ENCODE assay signal across 14 cellular contexts in genomic region chr12:93727195-93727811, GRCh38. TPM values are rescaled to one million over a fixed set of nuclear protein-coding genes. Genes with fewer than 3 reads are reported as not detected.
DNase-seq lines count a peak whose midpoint lies in the region; ATAC-seq, FAIRE-seq and TF ChIP-seq lines count a peak whose summit lies in the region.
"Had no signal": no experiment of that assay in that cellular context is flagged by ENCODE, and none has a peak within 500 bp of the region (broad histone marks: within the 10 kb centered on the region; RNA-seq: fewer than 3 reads in every experiment).

No MANE protein-coding gene starts in this region.

- in situ Hi-C loops in brain microvascular endothelial cell (cut with HindIII; ENCODE audit: low pct_ligation_motif_present, low sequenced_read_pairs): no loop called here

- H2AFZ ChIP-seq in H9 (ENCODE audit: low read length): no peak overlapping the region

- DNase-seq in GM18507 (ENCODE audit: extremely low spot score, insufficient read length, low read depth) (no peak), C1 segment of cervical spinal cord (lab: John Stamatoyannopoulos, UW) (no peak), brain microvascular endothelial cell (no peak), NCI-H524 (lab: John Stamatoyannopoulos, UW) (no peak), H9 (no peak)
- DNase-seq: activated naive CD4-positive, alpha-beta T cell treated with anti-CD3 and anti-CD28 coated beads for 36 hours; NCI-H524 treated with DMSO at 0.1 percent for 48 hours; SHP77 treated with DMSO at 0.1 percent for 48 hours; stimulated activated naive CD4-positive, alpha-beta T cell had no signal

- no peaks in the 10 kb centered on the region for H3K27me3 ChIP-seq in gastroesophageal sphincter
- H3K27me3 ChIP-seq in rectal smooth muscle tissue (ENCODE audit: control insufficient read depth, insufficient read depth, low read length): no peaks in the 10 kb centered on the region
- H3K27me3 ChIP-seq in brain microvascular endothelial cell (replicated peaks): no peaks in the 10 kb centered on the region
- no peaks in the 10 kb centered on the region for H3K27me3 ChIP-seq in H9 (ENCODE audit: insufficient read depth, low read length)
- H3K27me3 ChIP-seq: BLaER1 had no signal

- no peak overlapping the region for H3K9ac ChIP-seq in rectal smooth muscle tissue (ENCODE audit: low read length)
- no peak overlapping the region for H3K9ac ChIP-seq in H9 (ENCODE audit: extremely low read depth, insufficient read length, low read length)
- H3K9ac ChIP-seq: BLaER1 had no signal

- no peaks in the 10 kb centered on the region for H3K27me3 Mint-ChIP-seq in H9 (ENCODE audit: low read depth)
- H3K27me3 Mint-ChIP-seq: memory B cell had no signal

- H3K9me3 Mint-ChIP-seq in H9: peaks cover 3 to 6% of the 10 kb centered on the region in 2 experiments; a peak in 3 of 5 replicates

- no peak overlapping the region for H4K8ac ChIP-seq in H9 (replicated peaks; ENCODE audit: insufficient read length, low read depth, low read length)

- no peak overlapping the region for H3K4me3 Mint-ChIP-seq in H9
- H3K4me3 Mint-ChIP-seq: activated naive CD4-positive, alpha-beta T cell treated with anti-CD3 and anti-CD28 coated beads for 36 hours; memory B cell had no signal

- H3K9me3 ChIP-seq in gastroesophageal sphincter: no peaks in the 10 kb centered on the region
- no peaks in the 10 kb centered on the region for H3K9me3 ChIP-seq in H9 (ENCODE audit: control insufficient read depth, low read depth, low read length)

- H2BK20ac ChIP-seq in H9 (ENCODE audit: low read depth, low read length, poor library complexity, severe bottlenecking): no peak overlapping the region

- no peak overlapping the region for H3K18ac ChIP-seq in H9 (ENCODE audit: insufficient read length, low read depth, low read length)

- H3K4me1 Mint-ChIP-seq in H9: peaks cover 9 to 12% of the 10 kb centered on the region in 2 experiments

- H3K56ac ChIP-seq in H9 (ENCODE audit: insufficient read length, low read depth, low read length): no peak overlapping the region

- H3K14ac ChIP-seq in H9 (ENCODE audit: insufficient read depth, low read length): no peak overlapping the region

- no peak overlapping the region for H2BK120ac ChIP-seq in H9 (ENCODE audit: low read depth, low read length, poor library complexity, severe bottlenecking)

- FAIRE-seq in GM18507 (lab: Jason Lieb, UNC): peak; percentile 5

- H2BK5ac ChIP-seq in H9 (ENCODE audit: insufficient read length, low read length): no peak overlapping the region

- no peak for TF ChIP-seq POLR2A in gastroesophageal sphincter (IDR thresholded peaks at IDR 0.05)

- no peak overlapping the region for H3T11ph ChIP-seq in H9 (ENCODE audit: low read length)

- H4K91ac ChIP-seq in H9 (ENCODE audit: insufficient read length, low read depth, low read length): no peak overlapping the region

- H3K79me2 ChIP-seq in H9 (ENCODE audit: insufficient read depth, low read length): no peaks in the 10 kb centered on the region

- H3K4me1 ChIP-seq in gastroesophageal sphincter (peaks cover 0 to 12% (median 3%) of the 10 kb centered on the region in 3 donors), rectal smooth muscle tissue (ENCODE audit: control insufficient read depth, insufficient read depth, low read length) (peaks cover 3% of the 10 kb centered on the region), H9 (ENCODE audit: insufficient read depth, low read length) (0 out of 2 replicates have a peak, but pooled peaks cover 2% of the 10 kb centered on the region)
- H3K4me1 ChIP-seq: BLaER1 had no signal

- H4K20me1 ChIP-seq in H9 (ENCODE audit: control insufficient read depth, insufficient read depth, insufficient read length): no peaks in the 10 kb centered on the region
- H4K20me1 ChIP-seq: BLaER1 had no signal

- H3K23me2 ChIP-seq in H9 (ENCODE audit: insufficient read length, low read depth, low read length, poor library complexity, severe bottlenecking): no peaks in the 10 kb centered on the region

- no peak overlapping the region for H2BK15ac ChIP-seq in H9 (ENCODE audit: low read depth, low read length)

- TF ChIP-seq CTCF in gastroesophageal sphincter (IDR thresholded peaks at IDR 0.05): no peak
- no peak for TF ChIP-seq CTCF in brain microvascular endothelial cell (IDR thresholded peaks at IDR 0.05; ENCODE audit: low read depth, low read length, missing control alignments)
- no peak for TF ChIP-seq CTCF in H9 (conservative IDR thresholded peaks at IDR 0.05)

- no peak overlapping the region for H4K5ac ChIP-seq in H9 (ENCODE audit: insufficient read length, low read depth, low read length)

- peaks cover 1 to 6% (median 3%) of the 10 kb centered on the region in 3 experiments; a peak in 5 of 7 replicates for H3K36me3 Mint-ChIP-seq in H9 (ENCODE audit: insufficient read depth in 1 of 3, low read depth in 3 of 3)

- H3K79me1 ChIP-seq in H9 (ENCODE audit: insufficient read depth, low read depth, low read length, poor library complexity, severe bottlenecking): no peaks in the 10 kb centered on the region

- H2AK5ac ChIP-seq in H9 (ENCODE audit: insufficient read length, low read length): no peak overlapping the region

- H3K4me2 ChIP-seq in H9 (ENCODE audit: insufficient read depth, insufficient read length, low read length): no peak overlapping the region
- H3K4me2 ChIP-seq: BLaER1 had no signal

- H3K36me3 ChIP-seq in gastroesophageal sphincter: no peaks in the 10 kb centered on the region
- no peaks in the 10 kb centered on the region for H3K36me3 ChIP-seq in rectal smooth muscle tissue (ENCODE audit: control insufficient read depth, insufficient read depth, low read length)
- H3K36me3 ChIP-seq in brain microvascular endothelial cell (replicated peaks): no peaks in the 10 kb centered on the region
- H3K36me3 ChIP-seq: BLaER1 had no signal

- H3K4ac ChIP-seq in H9 (ENCODE audit: low read depth, low read length): no peak overlapping the region

- H3K4me3 ChIP-seq in gastroesophageal sphincter: no peak overlapping the region
- no peak overlapping the region for H3K4me3 ChIP-seq in rectal smooth muscle tissue (ENCODE audit: low read length)
- H3K4me3 ChIP-seq in brain microvascular endothelial cell (ENCODE audit: low read depth, low read length): no peak overlapping the region
- H3K4me3 ChIP-seq: BLaER1 had no signal

- 57 to 65% methylated on average over 2 of the region's 3 CpGs for WGBS in gastroesophageal sphincter (ENCODE audit: low coverage in 1 of 2), 2 donors
- no CpG with 5 or more reads among the region's 3 CpGs for WGBS in H9 (ENCODE audit: extremely low coverage, insufficient read length, low lambda C conversion rate)

- no peak overlapping the region for H3K27ac Mint-ChIP-seq in H9
- H3K27ac Mint-ChIP-seq: activated naive CD4-positive, alpha-beta T cell treated with anti-CD3 and anti-CD28 coated beads for 36 hours; memory B cell had no signal

- no peak overlapping the region for H3K23ac ChIP-seq in H9 (ENCODE audit: insufficient read length, low read depth, low read length)

- ATAC-seq in HG03108 (IDR thresholded peaks at IDR 0.05; ENCODE audit: unreplicated experiment): peak; percentile 56
- ATAC-seq in gastroesophageal sphincter: peak; percentile 53

- peak; percentile 55 for TF ChIP-seq EP300 in gastroesophageal sphincter (IDR thresholded peaks at IDR 0.05)

- H2BK12ac ChIP-seq in H9 (ENCODE audit: insufficient read length, low read depth, low read length): no peak overlapping the region

- H3K27ac ChIP-seq in gastroesophageal sphincter (peak overlapping the region in 3 of 4 donors; percentile 6 to 56 (median 10)), rectal smooth muscle tissue (ENCODE audit: low read depth, low read length) (peak overlapping the region; percentile 64), brain microvascular endothelial cell (no peak overlapping the region), H9 (ENCODE audit: insufficient read length, low read depth, low read length) (no peak overlapping the region)
- H3K27ac ChIP-seq: BLaER1 had no signal

RNA-seq across cellular contexts. Expression of gene CRADD, which starts 50.1 kb away (rescaled TPM):
- total RNA-seq in gastroesophageal sphincter (10 to 100 TPM; 11.8 to 49.5 (median 31.4) TPM), H9 (2021) (7.6 and 8.1 TPM in 2 replicates)

Comparison
In these comparisons a context has a peak if more than half of its experiments do, and no peak if none do; other contexts are left out.
1. H3K27ac ChIP-seq: peak in gastroesophageal sphincter (3 of 4) and rectal smooth muscle tissue (single experiment); none in brain microvascular endothelial cell (single experiment) and H9 (single experiment).